In genomic region chr2:239012936-239013669, GRCh38 we compare ENCODE assay signal across 22 cellular contexts.
"Had no signal": no experiment of that assay in that cellular context is flagged by ENCODE, and none has a peak within 500 bp of the region (broad histone marks: within the 10 kb centered on the region; RNA-seq: fewer than 3 reads in every experiment).

No MANE protein-coding gene starts in this region.

- H3K4me1 Mint-ChIP-seq: activated CD4-positive, alpha-beta T cell treated with anti-CD3 and anti-CD28 coated beads, Interleukin-2, amount 10 ng/mL, durations not matched to agents 7 days and 5 days; activated T-helper 17 cell treated with anti-CD3 and anti-CD28 coated beads, Interleukin-2, amount 50 U/mL, for 72 hours; immature natural killer cell; memory B cell; T-cell had no signal

- H3K9me3 ChIP-seq: tibial nerve, uterus had no signal

- H3K27ac ChIP-seq: epithelial cell of prostate, tibial nerve, WERI-Rb-1 had no signal

- H3K9me3 Mint-ChIP-seq: activated CD4-positive, alpha-beta T cell treated with anti-CD3 and anti-CD28 coated beads, Interleukin-2, amount 10 ng/mL, durations not matched to agents 7 days and 5 days; activated CD8-positive, alpha-beta T cell treated with anti-CD3 and anti-CD28 coated beads for 36 hours; activated T-helper 17 cell treated with anti-CD3 and anti-CD28 coated beads, Interleukin-2, amount 50 U/mL, for 72 hours; memory B cell; T-cell had no signal

- H3K4me3 ChIP-seq: tibial nerve, uterus had no signal

- H3K36me3 Mint-ChIP-seq: immature natural killer cell, memory B cell, T-cell had no signal

- H3K27ac Mint-ChIP-seq: activated CD4-positive, alpha-beta T cell treated with anti-CD3 and anti-CD28 coated beads, Interleukin-2, amount 10 ng/mL, durations not matched to agents 7 days and 5 days; activated CD8-positive, alpha-beta T cell treated with anti-CD3 and anti-CD28 coated beads for 36 hours; activated T-helper 17 cell treated with anti-CD3 and anti-CD28 coated beads, Interleukin-2, amount 50 U/mL, for 72 hours; immature natural killer cell; memory B cell; progenitor cell of endocrine pancreas; T-cell had no signal

- H3K4me3 Mint-ChIP-seq: activated CD4-positive, alpha-beta T cell treated with anti-CD3 and anti-CD28 coated beads, Interleukin-2, amount 10 ng/mL, durations not matched to agents 7 days and 5 days; activated CD8-positive, alpha-beta T cell treated with anti-CD3 and anti-CD28 coated beads for 36 hours; activated T-helper 17 cell treated with anti-CD3 and anti-CD28 coated beads, Interleukin-2, amount 50 U/mL, for 72 hours; immature natural killer cell; memory B cell; T-cell had no signal

- DNase-seq: activated CD4-positive, alpha-beta T cell treated with anti-CD3 and anti-CD28 coated beads, Interleukin-2, amount 10 ng/mL, durations not matched to agents 7 days and 5 days; activated CD4-positive, CD25-positive, alpha-beta regulatory T cell treated with anti-CD3 and anti-CD28 coated beads, Interleukin-2, amount 50 U/mL, for 72 hours; activated CD8-positive, alpha-beta T cell treated with anti-CD3 and anti-CD28 coated beads for 36 hours; activated naive CD4-positive, alpha-beta T cell treated with Interleukin-2 at 50 U/mL for 16 hours; amygdala; cerebellar nuclear complex; cortex of kidney; immature natural killer cell; retina; stimulated activated CD4-positive, alpha-beta T cell treated with anti-CD3 and anti-CD28 coated beads, Interleukin-12 subunit alpha, Interleukin-12 subunit beta, amount 100 ng/mL, for 4 hours; stimulated activated CD4-positive, alpha-beta T cell treated with anti-CD3 and anti-CD28 coated beads, Interleukin-4, amount 100 ng/mL, for 4 hours; stimulated activated naive CD8-positive, alpha-beta T cell treated with anti-CD3 and anti-CD28 coated beads, Interleukin-15, Interleukin-2, amounts not matched to agents 100 U/mL and 50 U/mL, for 24 hours; T-cell; WERI-Rb-1 had no signal

- H3K27me3 ChIP-seq: uterus had no signal

- H3K4me1 ChIP-seq: uterus had no signal

- ATAC-seq: activated CD8-positive, alpha-beta T cell treated with anti-CD3 and anti-CD28 coated beads for 36 hours; activated T-helper 17 cell treated with anti-CD3 and anti-CD28 coated beads, Interleukin-2, amount 50 U/mL, for 72 hours; stimulated activated naive CD8-positive, alpha-beta T cell treated with anti-CD3 and anti-CD28 coated beads, Interleukin-15, Interleukin-2, amounts not matched to agents 100 U/mL and 50 U/mL, for 24 hours had no signal

- FAIRE-seq: bronchial epithelial cell, TTC549 had no signal

- H3K36me3 ChIP-seq: tibial nerve, uterus, WERI-Rb-1 had no signal
